Comparison of ENCODE assay signal across 29 cellular contexts in genomic region chr2:120815292-120815691, GRCh38.
"Had no signal": no experiment of that assay in that cellular context is flagged by ENCODE, and none has a peak within 500 bp of the region (broad histone marks: within the 10 kb centered on the region; RNA-seq: fewer than 3 reads in every experiment).

No MANE protein-coding gene starts in this region.

- H3K36me3 Mint-ChIP-seq: activated naive CD4-positive, alpha-beta T cell treated with anti-CD3 and anti-CD28 coated beads, Interleukin-2, amount 50 U/mL, for 24 hours; immature natural killer cell; naive thymus-derived CD4-positive, alpha-beta T cell had no signal

- H2AFZ ChIP-seq: neural progenitor cell had no signal

- H3K4me1 Mint-ChIP-seq: activated naive CD4-positive, alpha-beta T cell treated with anti-CD3 and anti-CD28 coated beads, Interleukin-2, amount 50 U/mL, for 24 hours; activated naive CD8-positive, alpha-beta T cell treated with anti-CD3 and anti-CD28 coated beads, Interleukin-2, amount 50 U/mL, for 24 hours; activated T-helper 17 cell treated with anti-CD3 and anti-CD28 coated beads, Interleukin-2, amount 50 U/mL, for 72 hours; immature natural killer cell had no signal

- H3K27me3 Mint-ChIP-seq: activated naive CD4-positive, alpha-beta T cell treated with anti-CD3 and anti-CD28 coated beads, Interleukin-2, amount 50 U/mL, for 24 hours; activated naive CD8-positive, alpha-beta T cell treated with anti-CD3 and anti-CD28 coated beads, Interleukin-2, amount 50 U/mL, for 24 hours had no signal

- ATAC-seq: activated CD8-positive, alpha-beta T cell treated with anti-CD3 and anti-CD28 coated beads for 36 hours; activated naive CD8-positive, alpha-beta T cell treated with anti-CD3 and anti-CD28 coated beads, Interleukin-2, amount 50 U/mL, for 24 hours; activated T-cell treated with anti-CD3 and anti-CD28 coated beads, Interleukin-2, amount 50 U/mL, for 4 hours; activated T-helper 17 cell treated with anti-CD3 and anti-CD28 coated beads, Interleukin-2, amount 50 U/mL, for 72 hours; esophagus mucosa; left lobe of liver; naive thymus-derived CD4-positive, alpha-beta T cell; right lobe of liver; stimulated activated naive CD8-positive, alpha-beta T cell treated with anti-CD3 and anti-CD28 coated beads, Interleukin-15, Interleukin-2, amounts not matched to agents 100 U/mL and 50 U/mL, for 24 hours had no signal

- H3K9ac ChIP-seq: neural progenitor cell had no signal

- H3K9me3 ChIP-seq: breast epithelium, right lobe of liver, testis, transverse colon had no signal

- DNase-seq: activated CD4-positive, alpha-beta T cell treated with anti-CD3 and anti-CD28 coated beads for 1 hour; activated CD4-positive, alpha-beta T cell treated with anti-CD3 and anti-CD28 coated beads, Interleukin-2, amount 50 U/mL, for 1 hour; activated CD8-positive, alpha-beta T cell treated with anti-CD3 and anti-CD28 coated beads for 36 hours; activated naive CD8-positive, alpha-beta T cell treated with anti-CD3 and anti-CD28 coated beads, Interleukin-2, amount 50 U/mL, for 24 hours; activated T-cell treated with anti-CD3 and anti-CD28 coated beads, Interleukin-2, amount 50 U/mL, for 4 hours; amygdala; central memory CD4-positive, alpha-beta T cell; endodermal cell; foreskin fibroblast; head of caudate nucleus; hypothalamus; immature natural killer cell; mammary epithelial cell; midbrain; naive thymus-derived CD4-positive, alpha-beta T cell; stimulated activated CD4-positive, alpha-beta T cell treated with anti-CD3 and anti-CD28 coated beads, Interleukin-12 subunit alpha, Interleukin-12 subunit beta, amount 100 ng/mL, for 4 hours; stimulated activated CD4-positive, alpha-beta T cell treated with anti-CD3 and anti-CD28 coated beads, Interleukin-4, amount 100 ng/mL, for 1 hour; stimulated activated naive CD8-positive, alpha-beta T cell treated with anti-CD3 and anti-CD28 coated beads, Interleukin-15, Interleukin-2, amounts not matched to agents 100 U/mL and 50 U/mL, for 24 hours; testis; transverse colon had no signal

- H3K9me3 Mint-ChIP-seq: activated CD8-positive, alpha-beta T cell treated with anti-CD3 and anti-CD28 coated beads for 36 hours; activated naive CD4-positive, alpha-beta T cell treated with anti-CD3 and anti-CD28 coated beads, Interleukin-2, amount 50 U/mL, for 24 hours; activated naive CD8-positive, alpha-beta T cell treated with anti-CD3 and anti-CD28 coated beads, Interleukin-2, amount 50 U/mL, for 24 hours; activated T-cell treated with anti-CD3 and anti-CD28 coated beads, Interleukin-2, amount 50 U/mL, for 4 hours; activated T-helper 17 cell treated with anti-CD3 and anti-CD28 coated beads, Interleukin-2, amount 50 U/mL, for 72 hours; dendritic cell treated with granulocyte-macrophage colony-stimulating factor and Interleukin-4, amounts not matched to agents 40 ng/mL and 50 ng/mL, for 4 days; endodermal cell; immature natural killer cell; naive thymus-derived CD4-positive, alpha-beta T cell; neural progenitor cell; T-helper 1 cell treated with Interleukin-12 subunit alpha and Interleukin-12 subunit beta and Interleukin-4 antibody, amounts not matched to agents 30 μg/mL and 1 μg/mL, for 36 hours had no signal

- H3K36me3 ChIP-seq: breast epithelium, neural progenitor cell, right lobe of liver, transverse colon had no signal

- H3K4me3 ChIP-seq: breast epithelium, neural progenitor cell, right lobe of liver, testis, transverse colon had no signal

- H3K4me1 ChIP-seq: breast epithelium, right lobe of liver had no signal

- H3K27ac ChIP-seq: breast epithelium, neural progenitor cell, right lobe of liver, testis, transverse colon had no signal

- H3K4me2 ChIP-seq: neural progenitor cell had no signal

- H3K27me3 ChIP-seq: breast epithelium, neural progenitor cell, right lobe of liver, testis, transverse colon had no signal

- H3K4me3 Mint-ChIP-seq: activated CD8-positive, alpha-beta T cell treated with anti-CD3 and anti-CD28 coated beads for 36 hours; activated naive CD4-positive, alpha-beta T cell treated with anti-CD3 and anti-CD28 coated beads, Interleukin-2, amount 50 U/mL, for 24 hours; activated naive CD8-positive, alpha-beta T cell treated with anti-CD3 and anti-CD28 coated beads, Interleukin-2, amount 50 U/mL, for 24 hours; activated T-cell treated with anti-CD3 and anti-CD28 coated beads, Interleukin-2, amount 50 U/mL, for 4 hours; activated T-helper 17 cell treated with anti-CD3 and anti-CD28 coated beads, Interleukin-2, amount 50 U/mL, for 72 hours; dendritic cell treated with granulocyte-macrophage colony-stimulating factor and Interleukin-4, amounts not matched to agents 40 ng/mL and 50 ng/mL, for 4 days; endodermal cell; immature natural killer cell; naive thymus-derived CD4-positive, alpha-beta T cell; neural progenitor cell; T-helper 1 cell treated with Interleukin-12 subunit alpha and Interleukin-12 subunit beta and Interleukin-4 antibody, amounts not matched to agents 30 μg/mL and 1 μg/mL, for 36 hours had no signal

- H3K27ac Mint-ChIP-seq: activated CD8-positive, alpha-beta T cell treated with anti-CD3 and anti-CD28 coated beads for 36 hours; activated naive CD4-positive, alpha-beta T cell treated with anti-CD3 and anti-CD28 coated beads, Interleukin-2, amount 50 U/mL, for 24 hours; activated naive CD8-positive, alpha-beta T cell treated with anti-CD3 and anti-CD28 coated beads, Interleukin-2, amount 50 U/mL, for 24 hours; activated T-helper 17 cell treated with anti-CD3 and anti-CD28 coated beads, Interleukin-2, amount 50 U/mL, for 72 hours; dendritic cell treated with granulocyte-macrophage colony-stimulating factor and Interleukin-4, amounts not matched to agents 40 ng/mL and 50 ng/mL, for 4 days; endodermal cell; immature natural killer cell; naive thymus-derived CD4-positive, alpha-beta T cell; neural progenitor cell; T-helper 1 cell treated with Interleukin-12 subunit alpha and Interleukin-12 subunit beta and Interleukin-4 antibody, amounts not matched to agents 30 μg/mL and 1 μg/mL, for 36 hours had no signal
